23 cellular contexts compared by ENCODE assay signal in genomic region chr2:86300496-86300895, GRCh38. TPM values are rescaled to one million over a fixed set of nuclear protein-coding genes. Genes with fewer than 3 reads are reported as not detected.
DNase-seq lines count a peak whose midpoint lies in the region; ATAC-seq, FAIRE-seq and TF ChIP-seq lines count a peak whose summit lies in the region.
"Had no signal": no experiment of that assay in that cellular context is flagged by ENCODE, and none has a peak within 500 bp of the region (broad histone marks: within the 10 kb centered on the region; RNA-seq: fewer than 3 reads in every experiment).

No MANE protein-coding gene starts in this region.

- H4K91ac ChIP-seq in mesenchymal stem cell (ENCODE audit: low read length), result no peak overlapping the region

- TF ChIP-seq POLR2A in K562 (conservative IDR thresholded peaks at IDR 0.05) (no peak), Peyer's patch (IDR thresholded peaks at IDR 0.05) (no peak)

- no TSS peak for BruUV-seq in K562 (replicated peaks; lab: Mats Ljungman, UMichigan)

- in situ Hi-C loops in K562 (cut with MboI), result no loop called here

- H3K79me1 ChIP-seq in mesenchymal stem cell (replicated peaks; ENCODE audit: low read length, poor library complexity, severe bottlenecking), result no peaks in the 10 kb centered on the region

- no peak overlapping the region for H3K23ac ChIP-seq in mesenchymal stem cell (ENCODE audit: low read length in 2 of 2)

- CTCF ChIA-PET in K562 (lab: Yijun Ruan, JAX; ENCODE audit: low intra/inter-chr PET ratio), result no interaction called here

- H4K20me1 ChIP-seq in K562 (replicated peaks; ENCODE audit: control insufficient read depth, insufficient read depth, low read length), result no peaks in the 10 kb centered on the region

- no peak overlapping the region for H2BK120ac ChIP-seq in mesenchymal stem cell (ENCODE audit: low read depth, low read length)

- no peaks in the 10 kb centered on the region for H3K9me1 ChIP-seq in K562 (ENCODE audit: control insufficient read depth, insufficient read depth, low read length)

- DNase-seq in LHCN-M2 (ENCODE audit: low read depth) (peak; percentile 75), K562 (ENCODE audit: extremely low read depth in 1 of 4, low spot score in 3 of 4) (peak in 1 of 4 experiments; percentile 14), Ammon's horn (ENCODE audit: low spot score) (no peak), Peyer's patch (no peak), COLO668 (lab: John Stamatoyannopoulos, UW; ENCODE audit: unreplicated experiment) (no peak), mesenchymal stem cell (no peak)
- DNase-seq: activated CD4-positive, alpha-beta memory T cell treated with anti-CD3 and anti-CD28 coated beads for 36 hours; activated effector memory CD4-positive, alpha-beta T cell treated with Interleukin-2 at 50 U/mL for 16 hours; Caco-2; central memory CD4-positive, alpha-beta T cell; MM.1S; NCI-H1417 treated with DMSO at 0.1 percent for 48 hours; NCI-H2081 treated with DMSO at 0.1 percent for 48 hours; NCI-H345 had no signal

- H3K9me3 ChIP-seq in K562 (replicated peaks; ENCODE audit: control insufficient read depth, insufficient read depth, low read depth, low read length), result no peaks in the 10 kb centered on the region
- no peaks in the 10 kb centered on the region for H3K9me3 ChIP-seq in muscle layer of colon (ENCODE audit: low read length)
- no peaks in the 10 kb centered on the region for H3K9me3 ChIP-seq in stomach smooth muscle (ENCODE audit: control insufficient read depth in 2 of 2, low read length in 2 of 2)
- H3K9me3 ChIP-seq in Peyer's patch, result no peaks in the 10 kb centered on the region
- H3K9me3 ChIP-seq in mesenchymal stem cell (ENCODE audit: control insufficient read depth, low read length), result no peaks in the 10 kb centered on the region
- H3K9me3 ChIP-seq: Caco-2, HAP-1, SJCRH30, tibial nerve had no signal

- no peak overlapping the region for H2AFZ ChIP-seq in K562 (ENCODE audit: low read depth, low read length)
- H2AFZ ChIP-seq in mesenchymal stem cell (ENCODE audit: low read depth, low read length), result no peak overlapping the region

- 0 out of 3 replicates have a peak, but pooled peaks have one; percentile 31 for ATAC-seq in K562

- H2BK12ac ChIP-seq in mesenchymal stem cell (ENCODE audit: low read length in 2 of 2), result no peak overlapping the region

- H2BK15ac ChIP-seq in mesenchymal stem cell (ENCODE audit: low read depth, poor library complexity, severe bottlenecking), result no peak overlapping the region

- WGBS in K562 (ENCODE audit: insufficient coverage, low coverage, missing lambda C conversion rate), result 2% methylated on average over 3 of the region's 3 CpGs
- WGBS in mesenchymal stem cell, result 57% methylated on average over 3 of the region's 3 CpGs

- intact Hi-C loops in K562 (cut with micrococcal nuclease), result no loop called here

- no peak overlapping the region for H3K4ac ChIP-seq in mesenchymal stem cell (ENCODE audit: low read depth in 1 of 2, low read length in 2 of 2)

- no peak overlapping the region for H3K18ac ChIP-seq in mesenchymal stem cell (ENCODE audit: low read depth in 1 of 2, low read length in 2 of 2)

- no peak overlapping the region for H2AK5ac ChIP-seq in mesenchymal stem cell (ENCODE audit: low read length, severe bottlenecking)

- H3K27me3 ChIP-seq in K562 (ENCODE audit: control insufficient read depth in 2 of 2, insufficient read depth in 2 of 2, low read length in 2 of 2) (peaks cover 27 to 42% of the 10 kb centered on the region in 2 experiments; a peak in 3 of 5 replicates), muscle layer of colon (ENCODE audit: control insufficient read depth in 1 of 2, insufficient read depth in 2 of 2, low read length in 2 of 2) (no peaks in the 10 kb centered on the region), stomach smooth muscle (ENCODE audit: control insufficient read depth in 1 of 2, insufficient read depth in 2 of 2, low read length in 2 of 2) (no peaks in the 10 kb centered on the region), Peyer's patch (no peaks in the 10 kb centered on the region), mesenchymal stem cell (ENCODE audit: control insufficient read depth in 1 of 2, insufficient read depth in 1 of 2, low read length in 2 of 2) (peaks cover 25 to 45% of the 10 kb centered on the region in 2 experiments)
- H3K27me3 ChIP-seq: SJCRH30, tibial nerve had no signal

- H3K4me2 ChIP-seq in K562 (ENCODE audit: insufficient read depth, low read length), result no peak overlapping the region
- H3K4me2 ChIP-seq in mesenchymal stem cell (ENCODE audit: low read length, poor library complexity, severe bottlenecking), result no peak overlapping the region

- TF ChIP-seq EP300 in K562 (IDR thresholded peaks at IDR 0.05; ENCODE audit: low read length), result no peak

- POLR2A ChIA-PET in K562 (lab: Yijun Ruan, JAX), result interaction anchor here (0.8 kb wide), 1 partner anchor 80 kb away, joined by 3 read pairs; no protein-coding TSS in a partner anchor

- H3K14ac ChIP-seq in mesenchymal stem cell (ENCODE audit: low read length in 2 of 2), result no peak overlapping the region

- no peak overlapping the region for H3K9ac ChIP-seq in K562 (ENCODE audit: insufficient read depth in 1 of 2, low read depth in 2 of 2, low read length in 2 of 2)
- no peak overlapping the region for H3K9ac ChIP-seq in muscle layer of colon (ENCODE audit: low read length)
- H3K9ac ChIP-seq in stomach smooth muscle (ENCODE audit: low read length in 2 of 2), result no peak overlapping the region
- no peak overlapping the region for H3K9ac ChIP-seq in mesenchymal stem cell (ENCODE audit: low read length)

- H4K8ac ChIP-seq in mesenchymal stem cell (ENCODE audit: low read length), result no peak overlapping the region

- no peak overlapping the region; the same call in 2 of the 3 replicates for H3K27ac ChIP-seq in K562 (ENCODE audit: extremely low read depth, low read depth, low read length)
- H3K27ac ChIP-seq in muscle layer of colon (ENCODE audit: low read depth, low read length), result peak overlapping the region; percentile 37
- peak overlapping the region; percentile 41 for H3K27ac ChIP-seq in stomach smooth muscle (ENCODE audit: low read length)
- no peak overlapping the region for H3K27ac ChIP-seq in Peyer's patch
- H3K27ac ChIP-seq in mesenchymal stem cell (ENCODE audit: low read length, poor library complexity, severe bottlenecking), result no peak overlapping the region
- H3K27ac ChIP-seq: SJCRH30, skin epidermis, tibial nerve had no signal

- H3K4me3 ChIP-seq in K562, result no peak overlapping the region
- no peak overlapping the region for H3K4me3 ChIP-seq in muscle layer of colon (ENCODE audit: low read depth in 1 of 2, low read length in 2 of 2)
- no peak overlapping the region for H3K4me3 ChIP-seq in stomach smooth muscle (ENCODE audit: low read length in 2 of 2)
- no peak overlapping the region for H3K4me3 ChIP-seq in Peyer's patch
- no peak overlapping the region for H3K4me3 ChIP-seq in mesenchymal stem cell (ENCODE audit: insufficient read depth in 1 of 2, low read depth in 1 of 2, low read length in 2 of 2)
- H3K4me3 ChIP-seq: HAP-1, SJCRH30, skin epidermis, tibial nerve had no signal

- TF ChIP-seq CTCF in K562 (IDR thresholded peaks at IDR 0.05 in 2 of 3, conservative IDR thresholded peaks at IDR 0.05 in 1 of 3; ENCODE audit: insufficient read depth in 2 of 3, low read depth in 1 of 3, low read length in 3 of 3) (no peak), Peyer's patch (IDR thresholded peaks at IDR 0.05) (no peak)

- no peak overlapping the region for H2BK5ac ChIP-seq in mesenchymal stem cell (ENCODE audit: low read depth, low read length, poor library complexity, severe bottlenecking)

- no peak for FAIRE-seq in K562 (lab: Jason Lieb, UNC)
- FAIRE-seq: astrocyte, RCC 7860, TTC549 had no signal

- H3K36me3 ChIP-seq in K562 (ENCODE audit: control insufficient read depth, insufficient read depth, low read length) (no peaks in the 10 kb centered on the region), muscle layer of colon (ENCODE audit: insufficient read depth, low read length) (no peaks in the 10 kb centered on the region), stomach smooth muscle (ENCODE audit: control insufficient read depth in 2 of 2, insufficient read depth in 2 of 2, low read length in 2 of 2) (no peaks in the 10 kb centered on the region), Peyer's patch (no peaks in the 10 kb centered on the region), mesenchymal stem cell (ENCODE audit: control insufficient read depth in 1 of 2, insufficient read depth in 2 of 2, low read depth in 1 of 2, low read length in 2 of 2) (no peaks in the 10 kb centered on the region)
- H3K36me3 ChIP-seq: HAP-1, SJCRH30, tibial nerve had no signal

- no peak for TF ChIP-seq RAD21 in K562 (CRISPR knock-in tag; conservative IDR thresholded peaks at IDR 0.05 in 1 of 2, IDR thresholded peaks at IDR 0.05 in 1 of 2)

- H3K4me1 ChIP-seq in K562 (replicated peaks in 1 of 2; ENCODE audit: control insufficient read depth in 2 of 2, insufficient read depth in 2 of 2, low read length in 2 of 2) (no peaks in the 10 kb centered on the region), muscle layer of colon (ENCODE audit: insufficient read depth, low read length) (peaks cover 69% of the 10 kb centered on the region), stomach smooth muscle (ENCODE audit: control insufficient read depth, insufficient read depth, low read length) (peaks cover 62% of the 10 kb centered on the region), Peyer's patch (peaks cover 0 to 19% (median 2%) of the 10 kb centered on the region in 4 donors), mesenchymal stem cell (ENCODE audit: control insufficient read depth, insufficient read depth, low read depth, low read length) (no peaks in the 10 kb centered on the region)
- H3K4me1 ChIP-seq: Caco-2, HAP-1 had no signal

- H3K79me2 ChIP-seq in K562 (ENCODE audit: control insufficient read depth, insufficient read depth, low read length), result no peaks in the 10 kb centered on the region

RNA-seq across cellular contexts. Expression of gene REEP1, which starts 36.9 kb away (rescaled TPM):
- total RNA-seq in LHCN-M2 (2014; rRNA removed), result 0.38 and 0.52 TPM in 2 replicates
- 0.47 TPM for polyA plus RNA-seq in LHCN-M2 (2012)
- total RNA-seq in K562 (2011; cell fraction: chromatin; rRNA removed; ENCODE audit: low replicate concordance), result 0.40 and 0.65 TPM in 2 replicates
- 0.26 and 0.33 TPM in 2 replicates for total RNA-seq in K562 (2011; cell fraction: nucleolus; rRNA removed)
- total RNA-seq in K562 (2011; cell fraction: nucleoplasm; rRNA removed), result 0.59 and 1.7 TPM in 2 replicates
- total RNA-seq in K562 (2014; rRNA removed), result 0.12 and 0.18 TPM in 2 replicates
- 0.10 and 0.11 TPM in 2 replicates for total RNA-seq in K562 (2014; rRNA removed; fragmentation: Illumina TruSeq; extraction: Trizol)
- total RNA-seq in K562 (2015; rRNA removed; fragmentation: Illumina TruSeq; extraction: Trizol), result 0.08 and 0.11 TPM in 2 replicates
- 0.11 and 0.18 TPM in 2 replicates for total RNA-seq in K562 (2021)
- 0.20 and 0.67 TPM in 2 replicates for polyA plus RNA-seq in K562 (2011; rRNA removed)
- polyA plus RNA-seq in K562 (2011; cell fraction: cytosol; rRNA removed), result 0.09 and 0.21 TPM in 2 replicates
- polyA plus RNA-seq in K562 (2011; cell fraction: nucleus; rRNA removed), result 0.73 and 0.92 TPM in 2 replicates
- 0.17 and 0.19 TPM in 2 replicates for polyA plus RNA-seq in K562 (2012)
- polyA plus RNA-seq in K562 (2014; fragmentation: Illumina TruSeq; extraction: Trizol), result 0.10 and 0.13 TPM in 2 replicates
- polyA plus RNA-seq in K562 (2014; fragmentation: Nextera tagmentation; extraction: Ambion mirVana), result under 1 TPM; 0.11 to 0.17 TPM
- polyA plus RNA-seq in K562 (2014; rRNA removed), result 0.21 and 0.34 TPM in 2 replicates
- 0.18 TPM in 2 replicates for polyA minus RNA-seq in K562 (2011; rRNA and poly(A)+ RNA removed)
- polyA minus RNA-seq in K562 (2011; cell fraction: cytosol; rRNA and poly(A)+ RNA removed), result 0.19 TPM in 1 of 2 replicates, not detected in the other
- 0.56 and 0.67 TPM in 2 replicates for polyA minus RNA-seq in K562 (2011; cell fraction: nucleus; rRNA and poly(A)+ RNA removed)
- total RNA-seq in Peyer's patch, result 10 to 100 TPM in 1 of 4 donors, 1 to 10 TPM in 3; 1.7 to 12.0 (median 3.6) TPM
- 0.22 TPM for polyA plus RNA-seq in mesenchymal stem cell (2013, experiment 1 of 2)
- polyA plus RNA-seq in mesenchymal stem cell (2013, experiment 2 of 2), result 0.12 TPM

Comparison
In these comparisons a context has a peak if more than half of its experiments do, and no peak if none do; other contexts are left out.
1. H3K27ac ChIP-seq: peak in muscle layer of colon (single experiment) and stomach smooth muscle (single experiment); none in K562 (single experiment), Peyer's patch (0 of 4) and mesenchymal stem cell (single experiment).